ENCODE assay signal across 16 cellular contexts in the genomic region with DNA sequence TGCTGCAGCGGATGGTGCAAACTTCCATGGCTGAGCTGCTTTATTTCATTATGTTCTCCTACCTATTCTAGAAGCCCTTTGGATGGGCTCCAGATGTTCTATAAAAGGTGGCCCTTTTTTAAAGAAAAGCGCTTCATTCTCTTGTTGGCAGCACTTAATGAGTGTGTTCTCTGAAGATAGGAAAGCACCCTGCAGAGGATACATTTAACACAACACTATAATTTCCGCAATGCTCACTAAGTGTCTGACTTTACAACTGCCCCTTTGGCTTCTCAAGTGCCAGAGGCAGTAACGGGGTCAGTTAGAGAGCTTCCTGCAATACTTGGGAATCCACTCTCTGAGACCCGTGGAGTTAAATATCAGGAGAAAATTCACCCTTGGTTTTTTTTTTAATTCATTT.
DNase-seq lines count a peak whose midpoint lies in the region; ATAC-seq and TF ChIP-seq lines count a peak whose summit lies in the region.
"Had no signal": no experiment of that assay in that cellular context is flagged by ENCODE, and none has a peak within 500 bp of the region (broad histone marks: within the 10 kb centered on the region; RNA-seq: fewer than 3 reads in every experiment).

No MANE protein-coding gene starts in this region.

- H3K4me1 Mint-ChIP-seq in GM23338 (peaks cover 10% of the 10 kb centered on the region), glutamatergic neuron (ENCODE audit: low read depth, unreplicated experiment) (no peaks in the 10 kb centered on the region)
- H3K4me1 Mint-ChIP-seq: B cell; CD4-positive, CD25-positive, alpha-beta regulatory T cell had no signal

- no peaks in the 10 kb centered on the region for H3K4me1 ChIP-seq in GM23338 (ENCODE audit: insufficient read depth)
- H3K4me1 ChIP-seq: BLaER1, Caco-2 had no signal

- H3K27me3 Mint-ChIP-seq in GM23338 (ENCODE audit: insufficient read depth, low read depth, poor library complexity) = no peaks in the 10 kb centered on the region
- no peaks in the 10 kb centered on the region for H3K27me3 Mint-ChIP-seq in glutamatergic neuron (ENCODE audit: unreplicated experiment)
- H3K27me3 Mint-ChIP-seq: CD4-positive, CD25-positive, alpha-beta regulatory T cell had no signal

- H3K9ac ChIP-seq in SK-N-MC (ENCODE audit: insufficient read length) = no peak overlapping the region
- H3K9ac ChIP-seq: BLaER1 had no signal

- no peaks in the 10 kb centered on the region for H3F3A ChIP-seq in GM23338 (replicated peaks; ENCODE audit: low read depth)

- H4K20me1 ChIP-seq in GM23338 (replicated peaks; ENCODE audit: insufficient read depth) = no peaks in the 10 kb centered on the region
- H4K20me1 ChIP-seq: BLaER1 had no signal

- H3K4me3 ChIP-seq in GM23338 (no peak overlapping the region), SK-N-MC (no peak overlapping the region)
- H3K4me3 ChIP-seq: BLaER1 had no signal

- no peaks in the 10 kb centered on the region for H3K9me3 ChIP-seq in SK-N-MC (ENCODE audit: low read depth, low read length)
- H3K9me3 ChIP-seq: BLaER1, Caco-2 had no signal

- H3K27ac Mint-ChIP-seq in GM23338 (no peak overlapping the region), glutamatergic neuron (ENCODE audit: unreplicated experiment) (no peak overlapping the region)
- H3K27ac Mint-ChIP-seq: B cell; CD4-positive, CD25-positive, alpha-beta regulatory T cell; CD8-positive, alpha-beta T cell had no signal

- no peak overlapping the region for H3K4me2 ChIP-seq in GM23338
- H3K4me2 ChIP-seq: BLaER1 had no signal

- no peaks in the 10 kb centered on the region for H3K79me2 ChIP-seq in GM23338 (replicated peaks; ENCODE audit: insufficient read depth)

- 0 out of 2 replicates have a peak, but pooled peaks cover 2% of the 10 kb centered on the region for H3K9me2 ChIP-seq in GM23338 (ENCODE audit: insufficient read depth)

- H3K27ac ChIP-seq in GM23338 (ENCODE audit: low read depth) (no peak overlapping the region), SK-N-MC (no peak overlapping the region)
- H3K27ac ChIP-seq: BLaER1, C4-2B had no signal

- no peak overlapping the region for H2AFZ ChIP-seq in GM23338

- H3K9me3 Mint-ChIP-seq in GM23338 = no peaks in the 10 kb centered on the region
- H3K9me3 Mint-ChIP-seq in glutamatergic neuron (ENCODE audit: unreplicated experiment) = no peaks in the 10 kb centered on the region

- no peak for TF ChIP-seq CTCF in GM23338 (conservative IDR thresholded peaks at IDR 0.05; ENCODE audit: low read depth in 2 of 2)
- TF ChIP-seq CTCF in glutamatergic neuron (IDR thresholded peaks at IDR 0.05; ENCODE audit: partially characterized antibody, unreplicated experiment) = no peak

- H3K4me3 Mint-ChIP-seq in GM23338 (no peak overlapping the region), glutamatergic neuron (ENCODE audit: unreplicated experiment) (no peak overlapping the region)
- H3K4me3 Mint-ChIP-seq: B cell; CD4-positive, CD25-positive, alpha-beta regulatory T cell; CD8-positive, alpha-beta T cell had no signal

- H3K27me3 ChIP-seq in GM23338 (ENCODE audit: insufficient read depth) = no peaks in the 10 kb centered on the region
- H3K27me3 ChIP-seq: BLaER1 had no signal

- ATAC-seq in GM23338 = no peak
- ATAC-seq: CD8-positive, alpha-beta T cell had no signal

- no peaks in the 10 kb centered on the region for H3K36me3 Mint-ChIP-seq in GM23338 (ENCODE audit: low read depth)
- H3K36me3 Mint-ChIP-seq in glutamatergic neuron (ENCODE audit: unreplicated experiment) = no peaks in the 10 kb centered on the region
- H3K36me3 Mint-ChIP-seq: CD4-positive, CD25-positive, alpha-beta regulatory T cell; CD8-positive, alpha-beta T cell had no signal

- DNase-seq in NCI-H748 (lab: John Stamatoyannopoulos, UW; ENCODE audit: unreplicated experiment) (peak; percentile 44), NCI-H748 treated with DMSO at 0.1 percent for 48 hours (lab: John Stamatoyannopoulos, UW) (no peak), GM23338 (ENCODE audit: low spot score) (peak; percentile 7), SK-N-MC (ENCODE audit: low read depth, low spot score) (peak; percentile 2), glutamatergic neuron (no peak)
- no peak for DNase-seq in activated CD4-positive, alpha-beta T cell treated with anti-CD3 and anti-CD28 coated beads, Interleukin-2, amount 50 U/mL, for 48 hours
- DNase-seq: Caco-2; CD4-positive, CD25-positive, alpha-beta regulatory T cell; CD8-positive, alpha-beta T cell; DMS153; DND-41; H7; HCEC 1CT had no signal

- H3K36me3 ChIP-seq in GM23338 (ENCODE audit: insufficient read depth) (no peaks in the 10 kb centered on the region), SK-N-MC (ENCODE audit: insufficient read depth, low read length) (no peaks in the 10 kb centered on the region)
- H3K36me3 ChIP-seq: BLaER1 had no signal

TF ChIP-seq in GM23338, 12 proteins besides CTCF, POLR2A, EP300 and RAD21:
- no peak for TF ChIP-seq STAT1 (IDR thresholded peaks at IDR 0.05; ENCODE audit: unreplicated experiment)
- TF ChIP-seq, protein P1, sequence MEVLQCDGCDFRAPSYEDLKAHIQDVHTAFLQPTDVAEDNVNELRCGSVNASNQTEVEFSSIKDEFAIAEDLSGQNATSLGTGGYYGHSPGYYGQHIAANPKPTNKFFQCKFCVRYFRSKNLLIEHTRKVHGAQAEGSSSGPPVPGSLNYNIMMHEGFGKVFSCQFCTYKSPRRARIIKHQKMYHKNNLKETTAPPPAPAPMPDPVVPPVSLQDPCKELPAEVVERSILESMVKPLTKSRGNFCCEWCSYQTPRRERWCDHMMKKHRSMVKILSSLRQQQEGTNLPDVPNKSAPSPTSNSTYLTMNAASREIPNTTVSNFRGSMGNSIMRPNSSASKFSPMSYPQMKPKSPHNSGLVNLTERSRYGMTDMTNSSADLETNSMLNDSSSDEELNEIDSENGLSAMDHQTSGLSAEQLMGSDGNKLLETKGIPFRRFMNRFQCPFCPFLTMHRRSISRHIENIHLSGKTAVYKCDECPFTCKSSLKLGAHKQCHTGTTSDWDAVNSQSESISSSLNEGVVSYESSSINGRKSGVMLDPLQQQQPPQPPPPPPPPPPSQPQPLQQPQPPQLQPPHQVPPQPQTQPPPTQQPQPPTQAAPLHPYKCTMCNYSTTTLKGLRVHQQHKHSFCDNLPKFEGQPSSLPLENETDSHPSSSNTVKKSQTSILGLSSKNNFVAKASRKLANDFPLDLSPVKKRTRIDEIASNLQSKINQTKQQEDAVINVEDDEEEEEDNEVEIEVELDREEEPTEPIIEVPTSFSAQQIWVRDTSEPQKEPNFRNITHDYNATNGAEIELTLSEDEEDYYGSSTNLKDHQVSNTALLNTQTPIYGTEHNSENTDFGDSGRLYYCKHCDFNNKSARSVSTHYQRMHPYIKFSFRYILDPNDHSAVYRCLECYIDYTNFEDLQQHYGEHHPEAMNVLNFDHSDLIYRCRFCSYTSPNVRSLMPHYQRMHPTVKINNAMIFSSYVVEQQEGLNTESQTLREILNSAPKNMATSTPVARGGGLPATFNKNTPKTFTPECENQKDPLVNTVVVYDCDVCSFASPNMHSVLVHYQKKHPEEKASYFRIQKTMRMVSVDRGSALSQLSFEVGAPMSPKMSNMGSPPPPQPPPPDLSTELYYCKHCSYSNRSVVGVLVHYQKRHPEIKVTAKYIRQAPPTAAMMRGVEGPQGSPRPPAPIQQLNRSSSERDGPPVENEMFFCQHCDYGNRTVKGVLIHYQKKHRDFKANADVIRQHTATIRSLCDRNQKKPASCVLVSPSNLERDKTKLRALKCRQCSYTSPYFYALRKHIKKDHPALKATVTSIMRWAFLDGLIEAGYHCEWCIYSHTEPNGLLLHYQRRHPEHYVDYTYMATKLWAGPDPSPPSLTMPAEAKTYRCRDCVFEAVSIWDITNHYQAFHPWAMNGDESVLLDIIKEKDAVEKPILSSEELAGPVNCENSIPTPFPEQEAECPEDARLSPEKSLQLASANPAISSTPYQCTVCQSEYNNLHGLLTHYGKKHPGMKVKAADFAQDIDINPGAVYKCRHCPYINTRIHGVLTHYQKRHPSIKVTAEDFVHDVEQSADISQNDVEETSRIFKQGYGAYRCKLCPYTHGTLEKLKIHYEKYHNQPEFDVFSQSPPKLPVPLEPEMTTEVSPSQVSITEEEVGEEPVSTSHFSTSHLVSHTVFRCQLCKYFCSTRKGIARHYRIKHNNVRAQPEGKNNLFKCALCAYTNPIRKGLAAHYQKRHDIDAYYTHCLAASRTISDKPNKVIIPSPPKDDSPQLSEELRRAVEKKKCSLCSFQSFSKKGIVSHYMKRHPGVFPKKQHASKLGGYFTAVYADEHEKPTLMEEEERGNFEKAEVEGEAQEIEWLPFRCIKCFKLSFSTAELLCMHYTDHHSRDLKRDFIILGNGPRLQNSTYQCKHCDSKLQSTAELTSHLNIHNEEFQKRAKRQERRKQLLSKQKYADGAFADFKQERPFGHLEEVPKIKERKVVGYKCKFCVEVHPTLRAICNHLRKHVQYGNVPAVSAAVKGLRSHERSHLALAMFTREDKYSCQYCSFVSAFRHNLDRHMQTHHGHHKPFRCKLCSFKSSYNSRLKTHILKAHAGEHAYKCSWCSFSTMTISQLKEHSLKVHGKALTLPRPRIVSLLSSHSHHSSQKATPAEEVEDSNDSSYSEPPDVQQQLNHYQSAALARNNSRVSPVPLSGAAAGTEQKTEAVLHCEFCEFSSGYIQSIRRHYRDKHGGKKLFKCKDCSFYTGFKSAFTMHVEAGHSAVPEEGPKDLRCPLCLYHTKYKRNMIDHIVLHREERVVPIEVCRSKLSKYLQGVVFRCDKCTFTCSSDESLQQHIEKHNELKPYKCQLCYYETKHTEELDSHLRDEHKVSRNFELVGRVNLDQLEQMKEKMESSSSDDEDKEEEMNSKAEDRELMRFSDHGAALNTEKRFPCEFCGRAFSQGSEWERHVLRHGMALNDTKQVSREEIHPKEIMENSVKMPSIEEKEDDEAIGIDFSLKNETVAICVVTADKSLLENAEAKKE (CRISPR knock-in tag; IDR thresholded peaks at IDR 0.05) = no peak
- no peak for TF ChIP-seq NANOG (IDR thresholded peaks at IDR 0.05; ENCODE audit: borderline replicate concordance)

Comparison
In these comparisons a context has a peak if more than half of its experiments do, and no peak if none do; other contexts are left out.
1. DNase-seq: peak in NCI-H748 (single experiment), GM23338 (single experiment) and SK-N-MC (single experiment); none in NCI-H748 treated with DMSO at 0.1 percent for 48 hours (single experiment), glutamatergic neuron (single experiment) and activated CD4-positive, alpha-beta T cell treated with anti-CD3 and anti-CD28 coated beads, Interleukin-2, amount 50 U/mL, for 48 hours (0 of 2).